1 cellular context compared by ENCODE assay signal in the genomic region with DNA sequence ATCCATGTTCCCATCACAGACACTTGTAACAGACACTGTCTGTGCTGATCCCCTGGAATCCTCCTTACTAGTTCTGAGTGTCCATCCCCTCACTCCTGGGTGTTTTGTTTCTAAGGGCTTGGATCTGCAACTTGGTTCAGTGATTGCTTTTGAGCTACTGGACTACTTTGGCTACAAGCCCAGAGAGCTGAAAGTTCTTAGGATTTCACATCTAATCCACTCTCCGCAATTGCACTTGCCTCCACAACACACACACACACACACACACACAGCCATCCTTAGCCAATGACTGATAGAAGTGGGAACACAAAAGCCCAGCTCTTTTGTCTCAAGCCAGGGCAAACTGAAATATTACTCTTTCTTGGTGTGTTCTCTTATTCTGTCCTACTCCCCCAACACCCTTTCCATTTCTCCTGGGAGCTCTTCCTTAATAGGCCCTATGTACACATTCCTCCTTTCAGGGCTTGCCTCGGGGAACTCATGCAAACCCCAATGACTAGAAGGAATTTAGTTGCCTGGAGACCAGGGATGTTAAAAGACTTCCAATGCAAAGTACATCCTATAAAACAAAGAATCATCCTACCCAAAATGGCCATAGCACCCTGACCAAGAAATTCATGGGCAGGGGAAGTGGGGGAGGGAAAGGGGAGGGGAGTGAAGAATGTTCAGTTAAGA.
TF ChIP-seq lines count a peak whose summit lies in the region.

No MANE protein-coding gene starts in this region.

TF ChIP-seq in WTC11, 78 proteins besides CTCF, POLR2A, EP300 and RAD21 (continued from another document):
- TF ChIP-seq, protein P1, sequence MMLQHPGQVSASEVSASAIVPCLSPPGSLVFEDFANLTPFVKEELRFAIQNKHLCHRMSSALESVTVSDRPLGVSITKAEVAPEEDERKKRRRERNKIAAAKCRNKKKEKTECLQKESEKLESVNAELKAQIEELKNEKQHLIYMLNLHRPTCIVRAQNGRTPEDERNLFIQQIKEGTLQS (CRISPR knock-in tag; conservative IDR thresholded peaks at IDR 0.05) = no peak
- TF ChIP-seq CREM (CRISPR knock-in tag; IDR thresholded peaks at IDR 0.05) (no peak), ZNF317 (CRISPR knock-in tag; IDR thresholded peaks at IDR 0.05; ENCODE audit: borderline replicate concordance, low read depth) (no peak), ESRRA (CRISPR knock-in tag; IDR thresholded peaks at IDR 0.05; ENCODE audit: borderline replicate concordance) (no peak)
- TF ChIP-seq, protein P2, sequence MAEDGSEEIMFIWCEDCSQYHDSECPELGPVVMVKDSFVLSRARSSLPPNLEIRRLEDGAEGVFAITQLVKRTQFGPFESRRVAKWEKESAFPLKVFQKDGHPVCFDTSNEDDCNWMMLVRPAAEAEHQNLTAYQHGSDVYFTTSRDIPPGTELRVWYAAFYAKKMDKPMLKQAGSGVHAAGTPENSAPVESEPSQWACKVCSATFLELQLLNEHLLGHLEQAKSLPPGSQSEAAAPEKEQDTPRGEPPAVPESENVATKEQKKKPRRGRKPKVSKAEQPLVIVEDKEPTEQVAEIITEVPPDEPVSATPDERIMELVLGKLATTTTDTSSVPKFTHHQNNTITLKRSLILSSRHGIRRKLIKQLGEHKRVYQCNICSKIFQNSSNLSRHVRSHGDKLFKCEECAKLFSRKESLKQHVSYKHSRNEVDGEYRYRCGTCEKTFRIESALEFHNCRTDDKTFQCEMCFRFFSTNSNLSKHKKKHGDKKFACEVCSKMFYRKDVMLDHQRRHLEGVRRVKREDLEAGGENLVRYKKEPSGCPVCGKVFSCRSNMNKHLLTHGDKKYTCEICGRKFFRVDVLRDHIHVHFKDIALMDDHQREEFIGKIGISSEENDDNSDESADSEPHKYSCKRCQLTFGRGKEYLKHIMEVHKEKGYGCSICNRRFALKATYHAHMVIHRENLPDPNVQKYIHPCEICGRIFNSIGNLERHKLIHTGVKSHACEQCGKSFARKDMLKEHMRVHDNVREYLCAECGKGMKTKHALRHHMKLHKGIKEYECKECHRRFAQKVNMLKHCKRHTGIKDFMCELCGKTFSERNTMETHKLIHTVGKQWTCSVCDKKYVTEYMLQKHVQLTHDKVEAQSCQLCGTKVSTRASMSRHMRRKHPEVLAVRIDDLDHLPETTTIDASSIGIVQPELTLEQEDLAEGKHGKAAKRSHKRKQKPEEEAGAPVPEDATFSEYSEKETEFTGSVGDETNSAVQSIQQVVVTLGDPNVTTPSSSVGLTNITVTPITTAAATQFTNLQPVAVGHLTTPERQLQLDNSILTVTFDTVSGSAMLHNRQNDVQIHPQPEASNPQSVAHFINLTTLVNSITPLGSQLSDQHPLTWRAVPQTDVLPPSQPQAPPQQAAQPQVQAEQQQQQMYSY (CRISPR knock-in tag; IDR thresholded peaks at IDR 0.05) = no peak
